In genomic region chr21:34986561-34987533, GRCh38 we compare ENCODE assay signal across 9 cellular contexts.
DNase-seq lines count a peak whose midpoint lies in the region; FAIRE-seq and TF ChIP-seq lines count a peak whose summit lies in the region.
"Had no signal": no experiment of that assay in that cellular context is flagged by ENCODE, and none has a peak within 500 bp of the region (broad histone marks: within the 10 kb centered on the region; RNA-seq: fewer than 3 reads in every experiment).

No MANE protein-coding gene starts in this region.

- FAIRE-seq in HTR-8/SVneo (lab: Jason Lieb, UNC): no peak
- FAIRE-seq: islet of Langerhans had no signal

- no peak for TF ChIP-seq CTCF in GM20000 (IDR thresholded peaks at IDR 0.05; ENCODE audit: extremely low read depth, missing control alignments)

- peak; percentile 30 for DNase-seq in AG20443 (ENCODE audit: low spot score)
- DNase-seq in GM20000 (ENCODE audit: low spot score): peak; percentile 64
- peak; percentile 23 for DNase-seq in HTR-8/SVneo (ENCODE audit: insufficient read length, low spot score)
- DNase-seq in activated CD8-positive, alpha-beta memory T cell treated with anti-CD3 and anti-CD28 coated beads, Interleukin-2, amount 50 U/mL, for 4 hours: peak; percentile 71
- peak; percentile 9 for DNase-seq in iPS DF 19.7 (ENCODE audit: low read depth, low spot score)
- DNase-seq in stimulated activated CD8-positive, alpha-beta memory T cell treated with anti-CD3 and anti-CD28 coated beads, Interleukin-15, amount 100 ng/mL, for 4 hours (ENCODE audit: low read depth in 2 of 2): peak; percentile 42 to 63
- no peak for DNase-seq in NCI-H2171 (lab: John Stamatoyannopoulos, UW)
- no peak for DNase-seq in amniotic stem cell (lab: John Stamatoyannopoulos, UW)

Comparison
In these comparisons a context has a peak if more than half of its experiments do, and no peak if none do; other contexts are left out.
1. DNase-seq: peak in AG20443 (single experiment), GM20000 (single experiment), HTR-8/SVneo (single experiment), activated CD8-positive, alpha-beta memory T cell treated with anti-CD3 and anti-CD28 coated beads, Interleukin-2, amount 50 U/mL, for 4 hours (single experiment), iPS DF 19.7 (single experiment) and stimulated activated CD8-positive, alpha-beta memory T cell treated with anti-CD3 and anti-CD28 coated beads, Interleukin-15, amount 100 ng/mL, for 4 hours (2 of 2); none in NCI-H2171 (single experiment) and amniotic stem cell (single experiment).